In genomic region chr11:120383518-120384155, GRCh38 we compare ENCODE assay signal across 19 cellular contexts. TPM values are rescaled to one million over a fixed set of nuclear protein-coding genes. Genes with fewer than 3 reads are reported as not detected.
"Had no signal": no experiment of that assay in that cellular context is flagged by ENCODE, and none has a peak within 500 bp of the region (broad histone marks: within the 10 kb centered on the region; RNA-seq: fewer than 3 reads in every experiment).

No MANE protein-coding gene starts in this region.

- H3K27me3 ChIP-seq: adrenal gland, stomach, uterus had no signal

- ATAC-seq: effector memory CD8-positive, alpha-beta T cell; left colon; mucosa of descending colon; naive thymus-derived CD8-positive, alpha-beta T cell; WTC11 had no signal

- DNase-seq: activated CD4-positive, alpha-beta T cell treated with anti-CD3 and anti-CD28 coated beads, Interleukin-2, amount 10 ng/mL, durations not matched to agents 24 days and 14 days; activated naive CD4-positive, alpha-beta T cell treated with anti-CD3 and anti-CD28 coated beads for 36 hours; adrenal gland; central memory CD4-positive, alpha-beta T cell; effector memory CD8-positive, alpha-beta T cell; erythroblast; hypothalamus; left colon; mucosa of descending colon; naive thymus-derived CD8-positive, alpha-beta T cell; occipital lobe; stimulated activated CD4-positive, alpha-beta T cell treated with anti-CD3 and anti-CD28 coated beads, Interleukin-15, amount 100 ng/mL, for 24 hours; stimulated activated CD4-positive, alpha-beta T cell treated with anti-CD3 and anti-CD28 coated beads, Interleukin-4, amount 100 ng/mL, for 4 hours; stomach; uterus had no signal

- H3K27ac Mint-ChIP-seq: activated CD4-positive, alpha-beta T cell treated with anti-CD3 and anti-CD28 coated beads, Interleukin-2, amount 10 ng/mL, durations not matched to agents 24 days and 14 days; activated naive CD4-positive, alpha-beta T cell treated with anti-CD3 and anti-CD28 coated beads for 36 hours; dendritic cell treated with granulocyte-macrophage colony-stimulating factor and Interleukin-4, amounts not matched to agents 40 ng/mL and 50 ng/mL, for 4 days; effector memory CD8-positive, alpha-beta T cell; naive thymus-derived CD8-positive, alpha-beta T cell; T-helper 1 cell treated with Interleukin-12 subunit alpha and Interleukin-12 subunit beta and Interleukin-4 antibody, amounts not matched to agents 30 μg/mL and 1 μg/mL, for 36 hours had no signal

- H3K36me3 ChIP-seq: adrenal gland, stomach, thoracic aorta, uterus had no signal

- H3K9me3 ChIP-seq: adrenal gland, mucosa of descending colon, stomach, thoracic aorta, uterus had no signal

- H3K9me3 Mint-ChIP-seq: dendritic cell treated with granulocyte-macrophage colony-stimulating factor and Interleukin-4, amounts not matched to agents 40 ng/mL and 50 ng/mL, for 4 days had no signal

- H3K4me1 Mint-ChIP-seq: activated CD4-positive, alpha-beta T cell treated with anti-CD3 and anti-CD28 coated beads, Interleukin-2, amount 10 ng/mL, durations not matched to agents 24 days and 14 days had no signal

- H3K4me3 ChIP-seq: adrenal gland, mucosa of descending colon, stomach, thoracic aorta, uterus had no signal

- H3K4me3 Mint-ChIP-seq: activated CD4-positive, alpha-beta T cell treated with anti-CD3 and anti-CD28 coated beads, Interleukin-2, amount 10 ng/mL, durations not matched to agents 24 days and 14 days; activated naive CD4-positive, alpha-beta T cell treated with anti-CD3 and anti-CD28 coated beads for 36 hours; dendritic cell treated with granulocyte-macrophage colony-stimulating factor and Interleukin-4, amounts not matched to agents 40 ng/mL and 50 ng/mL, for 4 days; effector memory CD8-positive, alpha-beta T cell; naive thymus-derived CD8-positive, alpha-beta T cell; T-helper 1 cell treated with Interleukin-12 subunit alpha and Interleukin-12 subunit beta and Interleukin-4 antibody, amounts not matched to agents 30 μg/mL and 1 μg/mL, for 36 hours; WTC11 had no signal

- H3K27ac ChIP-seq: adrenal gland, stomach, thoracic aorta, uterus had no signal

RNA-seq across cellular contexts. Expression of gene TLCD5, which starts 58.5 kb away (rescaled TPM):
- polyA plus RNA-seq: naive thymus-derived CD8-positive, alpha-beta T cell had no signal
